ENCODE assay signal across 8 cellular contexts in the genomic region with DNA sequence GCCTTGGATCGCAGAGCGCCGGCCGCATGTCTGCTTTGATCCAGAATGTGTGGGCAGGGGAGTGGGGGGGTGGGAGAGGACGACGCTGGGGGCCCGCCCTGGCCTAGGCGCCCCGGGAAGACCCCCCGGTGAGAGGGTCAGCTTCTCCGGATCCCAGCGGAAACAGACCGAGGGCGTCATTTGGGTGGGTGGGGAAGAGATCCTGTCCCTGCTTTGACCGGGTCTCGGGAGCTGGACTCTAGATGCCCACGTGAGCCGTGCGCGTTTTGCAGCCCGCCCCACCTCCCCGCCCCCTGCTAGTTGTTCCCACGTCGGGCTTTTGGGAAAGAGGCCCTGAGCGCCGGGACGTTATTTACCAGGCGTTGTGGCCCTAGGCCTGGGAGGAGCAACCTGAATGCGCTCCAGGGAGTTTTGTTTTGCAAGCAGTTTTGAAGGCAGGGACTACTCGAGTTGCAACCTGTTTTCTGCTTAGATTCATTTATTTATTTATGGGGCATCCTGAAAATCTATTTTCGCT. TPM values are rescaled to one million over a fixed set of nuclear protein-coding genes. Genes with fewer than 3 reads are reported as not detected.
DNase-seq lines count a peak whose midpoint lies in the region; ATAC-seq and TF ChIP-seq lines count a peak whose summit lies in the region.

No MANE protein-coding gene starts in this region.

- peak overlapping the region; percentile 80 for H3K4me3 ChIP-seq in parathyroid adenoma (ENCODE audit: low read depth, low read length)

- peaks cover 11% of the 10 kb centered on the region for H3K4me1 ChIP-seq in parathyroid adenoma

- no peak for TF ChIP-seq CTCF in parathyroid adenoma (IDR thresholded peaks at IDR 0.05)

- peak overlapping the region; percentile 78 for H3K4me2 ChIP-seq in parathyroid adenoma (ENCODE audit: low read length)

- peak overlapping the region; percentile 90 for H3K9ac ChIP-seq in parathyroid adenoma

- H3K36me3 Mint-ChIP-seq in activated naive CD8-positive, alpha-beta T cell, result no peaks in the 10 kb centered on the region
- no peaks in the 10 kb centered on the region for H3K36me3 Mint-ChIP-seq in activated naive CD8-positive, alpha-beta T cell treated with anti-CD3 and anti-CD28 coated beads, Interleukin-2, amount 50 U/mL, for 24 hours (ENCODE audit: low read depth)

- in situ Hi-C loops in KBM-7 (cut with MboI; ENCODE audit: low pct_unique_long_range_greater_than_20kb, low sequenced_read_pairs), result no loop called here

- H3K4me1 Mint-ChIP-seq in activated naive CD8-positive, alpha-beta T cell (ENCODE audit: low read depth), result peaks cover 7% of the 10 kb centered on the region
- H3K4me1 Mint-ChIP-seq in activated naive CD8-positive, alpha-beta T cell treated with anti-CD3 and anti-CD28 coated beads, Interleukin-2, amount 50 U/mL, for 24 hours, result peaks cover 6% of the 10 kb centered on the region

- H3K9me3 ChIP-seq in parathyroid adenoma (ENCODE audit: control insufficient read depth, low read length), result no peaks in the 10 kb centered on the region

- H2AFZ ChIP-seq in parathyroid adenoma, result peak overlapping the region; percentile 91

- peaks cover 45% of the 10 kb centered on the region for H3K27me3 Mint-ChIP-seq in activated naive CD8-positive, alpha-beta T cell
- H3K27me3 Mint-ChIP-seq in activated naive CD8-positive, alpha-beta T cell treated with anti-CD3 and anti-CD28 coated beads, Interleukin-2, amount 50 U/mL, for 24 hours, result peaks cover 77% of the 10 kb centered on the region

- H3K4me3 Mint-ChIP-seq in activated naive CD8-positive, alpha-beta T cell, result peak overlapping the region; percentile 44
- H3K4me3 Mint-ChIP-seq in activated naive CD8-positive, alpha-beta T cell treated with anti-CD3 and anti-CD28 coated beads, Interleukin-2, amount 50 U/mL, for 24 hours, result no peak overlapping the region

- no peak for ATAC-seq in activated naive CD8-positive, alpha-beta T cell treated with anti-CD3 and anti-CD28 coated beads, Interleukin-2, amount 50 U/mL, for 24 hours
- ATAC-seq in Right ventricle myocardium inferior, result peak; percentile 61

- no peak overlapping the region for H3K27ac Mint-ChIP-seq in activated naive CD8-positive, alpha-beta T cell
- no peak overlapping the region for H3K27ac Mint-ChIP-seq in activated naive CD8-positive, alpha-beta T cell treated with anti-CD3 and anti-CD28 coated beads, Interleukin-2, amount 50 U/mL, for 24 hours

- peaks cover 31% of the 10 kb centered on the region for H3K79me2 ChIP-seq in parathyroid adenoma

- H3K36me3 ChIP-seq in parathyroid adenoma (ENCODE audit: control insufficient read depth, insufficient read depth, low read length), result no peaks in the 10 kb centered on the region

- H3K27me3 ChIP-seq in parathyroid adenoma (ENCODE audit: control insufficient read depth, insufficient read depth, low read length), result no peaks in the 10 kb centered on the region

- peak overlapping the region; percentile 93 for H3K27ac ChIP-seq in parathyroid adenoma

- no peaks in the 10 kb centered on the region for H3K9me3 Mint-ChIP-seq in activated naive CD8-positive, alpha-beta T cell (ENCODE audit: low read depth)
- H3K9me3 Mint-ChIP-seq in activated naive CD8-positive, alpha-beta T cell treated with anti-CD3 and anti-CD28 coated beads, Interleukin-2, amount 50 U/mL, for 24 hours, result no peaks in the 10 kb centered on the region

- intact Hi-C loops in Right ventricle myocardium inferior (cut with DNase I), result loop anchor here (2.0 kb wide), 1 partner anchor 18 kb away; no protein-coding TSS in a partner anchor

- no peak for DNase-seq in activated naive CD8-positive, alpha-beta T cell treated with anti-CD3 and anti-CD28 coated beads, Interleukin-2, amount 50 U/mL, for 24 hours
- peak; percentile 86 for DNase-seq in SW480 (ENCODE audit: low spot score)
- DNase-seq in Right ventricle myocardium inferior (ENCODE audit: missing footprints), result peak; percentile 73
- DNase-seq in HPDE6-E6E7 (ENCODE audit: extremely low spot score), result no peak
- no peak for DNase-seq in KBM-7
- no peak for DNase-seq in NCI-H446 treated with DMSO at 0.1 percent for 48 hours (lab: John Stamatoyannopoulos, UW)

RNA-seq across cellular contexts. Expression of a gene that starts 1.5 kb away (rescaled TPM):
- 305 TPM for total RNA-seq in Right ventricle myocardium inferior

RNA-seq across cellular contexts. Expression of a gene that starts 47.1 kb away (rescaled TPM):
- total RNA-seq in Right ventricle myocardium inferior, result 16.2 TPM

Comparison
In these comparisons a context has a peak if more than half of its experiments do, and no peak if none do; other contexts are left out.
1. DNase-seq: peak in SW480 (single experiment) and Right ventricle myocardium inferior (single experiment); none in activated naive CD8-positive, alpha-beta T cell treated with anti-CD3 and anti-CD28 coated beads, Interleukin-2, amount 50 U/mL, for 24 hours (single experiment), HPDE6-E6E7 (single experiment), KBM-7 (single experiment) and NCI-H446 treated with DMSO at 0.1 percent for 48 hours (single experiment).